In the genomic region with DNA sequence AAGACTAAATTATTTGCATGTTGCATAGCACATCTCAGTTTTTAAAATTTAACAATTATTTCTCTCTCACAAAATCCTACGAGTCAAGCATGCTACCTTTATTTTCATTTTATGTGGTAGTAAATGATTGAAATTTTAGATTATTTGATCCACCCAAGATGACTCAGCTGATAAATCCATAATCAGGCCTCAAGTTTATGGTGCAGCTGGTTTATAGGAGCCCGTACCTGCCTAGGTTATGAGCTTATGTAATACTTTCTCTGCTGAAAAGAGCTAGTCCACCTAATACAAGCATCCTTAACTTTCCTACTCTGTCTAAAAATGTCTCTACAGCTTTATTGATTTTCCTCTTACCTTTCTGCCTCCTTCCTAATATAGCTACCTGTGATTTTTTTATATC, we compare ENCODE assay signal across 7 cellular contexts. TPM values are rescaled to one million over a fixed set of nuclear protein-coding genes. Genes with fewer than 3 reads are reported as not detected.
"Had no signal": no experiment of that assay in that cellular context is flagged by ENCODE, and none has a peak within 500 bp of the region (broad histone marks: within the 10 kb centered on the region; RNA-seq: fewer than 3 reads in every experiment).

No MANE protein-coding gene starts in this region.

- DNase-seq: H9, HCEC 1CT had no signal

- H3K4me3 ChIP-seq: GM23338 had no signal

- H3K4me3 Mint-ChIP-seq: GM23338, H9, IgD-negative memory B cell had no signal

- H3K9me3 Mint-ChIP-seq: GM23338, IgD-negative memory B cell had no signal

- H3K4me1 Mint-ChIP-seq: GM23338, H9, IgD-negative memory B cell had no signal

- ATAC-seq: GM23338, HepG2 had no signal

- H3K27ac Mint-ChIP-seq: GM23338, H9, IgD-negative memory B cell had no signal

RNA-seq across cellular contexts. Expression of a gene that starts 41.2 kb away (rescaled TPM):
- total RNA-seq: GM23338, H1, H9, HT1080 had no signal
